1 cellular context compared by ENCODE assay signal in genomic region chr5:773517-774264, GRCh38.
TF ChIP-seq lines count a peak whose summit lies in the region.

No MANE protein-coding gene starts in this region.

TF ChIP-seq in SK-N-SH treated with all-trans-retinoic acid at 6 μM for 48 hours, 23 proteins besides CTCF, POLR2A, EP300 and RAD21 (continued from another document):
- TF ChIP-seq GLIS3 (CRISPR knock-in tag; IDR thresholded peaks at IDR 0.05) (no peak), ZFP30 (CRISPR knock-in tag; IDR thresholded peaks at IDR 0.05) (no peak)
